Comparison of ENCODE assay signal across 8 cellular contexts in the genomic region with DNA sequence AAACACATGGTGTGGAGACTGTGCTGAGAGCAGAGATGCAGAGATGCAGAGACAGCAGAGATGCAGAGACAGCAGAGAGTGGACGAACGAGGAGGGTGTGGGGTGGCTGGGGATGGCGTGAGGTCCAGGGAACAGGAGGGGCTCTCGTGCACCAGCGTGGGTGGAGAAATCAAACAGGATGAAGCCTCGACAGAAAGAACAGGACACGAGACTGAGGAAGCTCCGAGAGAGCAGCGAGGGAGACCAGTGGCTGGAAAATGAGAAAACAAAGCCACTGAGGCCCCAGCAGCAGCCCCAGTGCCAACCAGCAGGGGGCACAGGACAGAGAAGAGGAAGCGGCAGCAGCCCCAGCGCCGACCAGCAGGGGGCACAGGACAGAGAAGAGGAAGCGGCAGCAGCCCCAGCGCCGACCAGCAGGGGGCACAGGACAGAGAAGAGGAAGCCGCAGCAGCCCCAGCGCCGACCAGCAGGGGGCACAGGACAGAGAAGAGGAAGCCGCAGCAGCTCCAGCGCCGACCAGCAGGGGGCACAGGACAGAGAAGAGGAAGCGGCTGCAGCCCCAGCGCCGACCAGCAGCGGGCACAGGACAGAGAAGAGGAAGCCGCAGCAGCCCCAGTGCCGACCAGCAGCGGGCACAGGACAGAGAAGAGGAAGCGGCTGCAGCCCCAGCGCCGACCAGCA. TPM values are rescaled to one million over a fixed set of nuclear protein-coding genes. Genes with fewer than 3 reads are reported as not detected.
A peak's percentile ranks its signal among the peaks of the same experiment; 100 is the strongest.
DNase-seq lines count a peak whose midpoint lies in the region; ATAC-seq and TF ChIP-seq lines count a peak whose summit lies in the region.
"Not testable (repeated sequence)": the region's sequence is repeated elsewhere in the genome, so short reads cannot be mapped to it uniquely, and the experiment has no call there.

No MANE protein-coding gene starts in this region.

- not testable (repeated sequence) for H3K79me2 ChIP-seq in GM23338 (replicated peaks; ENCODE audit: insufficient read depth)

- H3F3A ChIP-seq in GM23338 (replicated peaks; ENCODE audit: low read depth), result not testable (repeated sequence)

- CTCF ChIA-PET in BJ (lab: Yijun Ruan, JAX), result interaction anchor here (0.9 to 1.1 kb wide), 2 partner anchors 13 to 15 kb away, joined by 3 read pairs; no protein-coding TSS in a partner anchor

- H3K27me3 ChIP-seq in BJ (ENCODE audit: control insufficient read depth, insufficient read depth, low read length); GM23338 (ENCODE audit: insufficient read depth); brain microvascular endothelial cell (replicated peaks); left ventricle myocardium inferior (ENCODE audit: low read depth): not testable (repeated sequence)

- peak overlapping the region; percentile 36; the same call in 1 of the 3 replicates for H3K4me3 Mint-ChIP-seq in GM23338
- peak overlapping the region; percentile 49 for H3K4me3 Mint-ChIP-seq in T-helper 17 cell
- H3K4me3 Mint-ChIP-seq in osteocyte (ENCODE audit: unreplicated experiment), result not testable (repeated sequence)

- not testable (repeated sequence) for DNase-seq in BJ (ENCODE audit: low read depth); GM23338 (ENCODE audit: low spot score); T-helper 17 cell; brain microvascular endothelial cell; osteocyte (ENCODE audit: extremely low spot score, unreplicated experiment)
- DNase-seq in activated T-cell treated with anti-CD3 and anti-CD28 coated beads for 1 hour (ENCODE audit: low read depth) (peak; percentile 14), left ventricle myocardium inferior (peak; percentile 7)
- peak; percentile 50 to 85 for DNase-seq in stimulated activated CD8-positive, alpha-beta memory T cell treated with anti-CD3 and anti-CD28 coated beads, Interleukin-2, amount 100 ng/mL, for 48 hours (ENCODE audit: low read depth in 2 of 2)

- H3K9me2 ChIP-seq in GM23338 (ENCODE audit: insufficient read depth), result not testable (repeated sequence)

- H3K27ac ChIP-seq in GM23338 (ENCODE audit: low read depth); brain microvascular endothelial cell; left ventricle myocardium inferior (replicated peaks): not testable (repeated sequence)

- H3K9me3 Mint-ChIP-seq in GM23338, result peaks cover 85% of the 10 kb centered on the region
- H3K9me3 Mint-ChIP-seq in osteocyte (ENCODE audit: unreplicated experiment), result not testable (repeated sequence)

- H3K4me2 ChIP-seq in GM23338, result not testable (repeated sequence)

- H3K4me1 ChIP-seq in GM23338 (ENCODE audit: insufficient read depth); left ventricle myocardium inferior: not testable (repeated sequence)

- H3K36me3 ChIP-seq in BJ (ENCODE audit: control insufficient read depth, insufficient read depth, low read length) (peaks cover 22% of the 10 kb centered on the region), brain microvascular endothelial cell (replicated peaks) (peaks cover 27% of the 10 kb centered on the region), left ventricle myocardium inferior (peaks cover 35% of the 10 kb centered on the region)
- not testable (repeated sequence) for H3K36me3 ChIP-seq in GM23338 (ENCODE audit: insufficient read depth)

- POLR2A ChIA-PET in BJ (lab: Charles Lee), result not testable (repeated sequence)

- not testable (repeated sequence) for H3K4me1 Mint-ChIP-seq in GM23338; T-helper 17 cell; osteocyte (ENCODE audit: unreplicated experiment)

- not testable (repeated sequence) for H2AFZ ChIP-seq in GM23338

- not testable (repeated sequence) for H3K9me3 ChIP-seq in T-helper 17 cell (ENCODE audit: control insufficient read depth, low read length, poor library complexity, severe bottlenecking); left ventricle myocardium inferior (replicated peaks)

- H3K36me3 Mint-ChIP-seq in GM23338 (ENCODE audit: low read depth) (peaks cover 73% of the 10 kb centered on the region), osteocyte (ENCODE audit: unreplicated experiment) (peaks cover 33% of the 10 kb centered on the region)
- H3K36me3 Mint-ChIP-seq in T-helper 17 cell (ENCODE audit: low read depth), result not testable (repeated sequence)

- in situ Hi-C loops in brain microvascular endothelial cell (cut with HindIII; ENCODE audit: low pct_ligation_motif_present, low sequenced_read_pairs), result not testable (repeated sequence)

- intact Hi-C loops in left ventricle myocardium inferior (cut with micrococcal nuclease), result not testable (repeated sequence)

- TF ChIP-seq CTCF in BJ (IDR thresholded peaks at IDR 0.05; ENCODE audit: insufficient read depth, low read depth, low read length), result 0 out of 2 replicates have a peak, but pooled peaks have one; percentile 15
- TF ChIP-seq CTCF in GM23338 (conservative IDR thresholded peaks at IDR 0.05; ENCODE audit: low read depth in 2 of 2), result peak in 1 of 2 experiments; percentile 32; a peak in 2 of 4 replicates
- TF ChIP-seq CTCF in brain microvascular endothelial cell (IDR thresholded peaks at IDR 0.05; ENCODE audit: low read depth, low read length, missing control alignments), result peak; percentile 56
- TF ChIP-seq CTCF in left ventricle myocardium inferior (IDR thresholded peaks at IDR 0.05; ENCODE audit: borderline replicate concordance), result not testable (repeated sequence)
- peak; percentile 51 for TF ChIP-seq CTCF in osteocyte (IDR thresholded peaks at IDR 0.05)

- H3K4me3 ChIP-seq in BJ (ENCODE audit: low read depth, low read length); GM23338; brain microvascular endothelial cell (ENCODE audit: low read depth, low read length); left ventricle myocardium inferior: not testable (repeated sequence)

- not testable (repeated sequence) for ATAC-seq in GM23338, T-helper 17 cell

- H3K27me3 Mint-ChIP-seq in GM23338 (ENCODE audit: insufficient read depth, low read depth, poor library complexity), result peaks cover 48% of the 10 kb centered on the region
- H3K27me3 Mint-ChIP-seq in T-helper 17 cell; osteocyte (ENCODE audit: unreplicated experiment): not testable (repeated sequence)

- not testable (repeated sequence) for H3K27ac Mint-ChIP-seq in GM23338
- H3K27ac Mint-ChIP-seq in T-helper 17 cell, result peak overlapping the region; percentile 65
- H3K27ac Mint-ChIP-seq in osteocyte (ENCODE audit: unreplicated experiment), result peak overlapping the region; percentile 47

- H4K20me1 ChIP-seq in GM23338 (replicated peaks; ENCODE audit: insufficient read depth), result not testable (repeated sequence)

RNA-seq across cellular contexts. Expression of gene FOXL3, which starts 27.2 kb away (rescaled TPM):
- not detected in 2 replicates for polyA plus RNA-seq in BJ (2011; rRNA removed)
- not detected in 2 replicates for polyA minus RNA-seq in BJ (2011; rRNA and poly(A)+ RNA removed)
- not detected in 2 replicates for total RNA-seq in GM23338 (2014; rRNA removed; shearing (Covaris generic))
- polyA plus RNA-seq in GM23338 (2016; fragmentation: Nextera tagmentation; extraction: Ambion mirVana), result not detected in 2 replicates
- total RNA-seq in T-helper 17 cell, result not detected
- total RNA-seq in left ventricle myocardium inferior, result not detected
- total RNA-seq in osteocyte, result not detected in 2 replicates
